In the genomic region with DNA sequence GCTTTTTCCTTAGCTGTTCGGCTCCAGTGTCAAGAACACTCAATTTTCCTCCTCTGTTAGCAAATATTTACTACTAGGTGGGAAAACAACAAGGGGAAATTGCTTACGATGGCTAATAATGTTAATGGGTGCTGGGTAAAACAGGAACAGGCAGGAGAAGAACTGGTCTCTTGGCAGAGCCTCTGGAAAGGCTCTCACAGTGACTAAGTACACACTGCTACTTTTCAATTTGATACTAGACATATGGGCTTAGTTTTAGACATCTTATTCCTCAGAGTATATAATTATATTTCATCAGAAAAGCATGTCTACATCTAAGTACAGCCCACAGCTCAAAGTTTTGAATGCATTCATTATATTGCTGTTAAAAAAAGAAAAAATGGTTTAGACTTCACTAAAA, we compare ENCODE assay signal across 19 cellular contexts.
"Had no signal": no experiment of that assay in that cellular context is flagged by ENCODE, and none has a peak within 500 bp of the region (broad histone marks: within the 10 kb centered on the region; RNA-seq: fewer than 3 reads in every experiment).

No MANE protein-coding gene starts in this region.

- DNase-seq: dermis blood vessel endothelial cell; effector memory CD4-positive, alpha-beta T cell; head of caudate nucleus; natural killer cell; occipital lobe; ovary; posterior cingulate gyrus; right lobe of liver; small intestine; stimulated activated CD4-positive, alpha-beta T cell treated with anti-CD3 and anti-CD28 coated beads, Interleukin-15, amount 100 ng/mL, for 24 hours; stimulated activated CD4-positive, alpha-beta T cell treated with anti-CD3 and anti-CD28 coated beads, Interleukin-2, amount 100 ng/mL, for 48 hours; stimulated activated naive B cell treated with anti-CD40 and anti-IgM and Interleukin-4, amounts not matched to agents 10 μg/mL and 1 μg/mL and 100 μg/mL, for 72 hours; upper lobe of left lung; uterus had no signal

- H3K27ac ChIP-seq: coronary artery, esophagus muscularis mucosa, ovary, right lobe of liver, thoracic aorta, tibial nerve, upper lobe of left lung, uterus had no signal

- H3K36me3 ChIP-seq: ovary, uterus had no signal

- H3K27me3 ChIP-seq: esophagus muscularis mucosa, ovary, right lobe of liver, tibial nerve, upper lobe of left lung, uterus had no signal

- ATAC-seq: natural killer cell; right lobe of liver; stimulated activated naive B cell treated with anti-CD40 and anti-IgM and Interleukin-4, amounts not matched to agents 10 μg/mL and 1 μg/mL and 100 μg/mL, for 72 hours had no signal

- H3K4me3 ChIP-seq: coronary artery, esophagus muscularis mucosa, lung, ovary, right lobe of liver, thoracic aorta, tibial nerve, upper lobe of left lung, uterus had no signal

- H3K4me1 ChIP-seq: right lobe of liver, upper lobe of left lung, uterus had no signal

- H3K9me3 ChIP-seq: esophagus muscularis mucosa, ovary, right lobe of liver, thoracic aorta, tibial nerve, upper lobe of left lung, uterus had no signal
